21 cellular contexts compared by ENCODE assay signal in the genomic region with DNA sequence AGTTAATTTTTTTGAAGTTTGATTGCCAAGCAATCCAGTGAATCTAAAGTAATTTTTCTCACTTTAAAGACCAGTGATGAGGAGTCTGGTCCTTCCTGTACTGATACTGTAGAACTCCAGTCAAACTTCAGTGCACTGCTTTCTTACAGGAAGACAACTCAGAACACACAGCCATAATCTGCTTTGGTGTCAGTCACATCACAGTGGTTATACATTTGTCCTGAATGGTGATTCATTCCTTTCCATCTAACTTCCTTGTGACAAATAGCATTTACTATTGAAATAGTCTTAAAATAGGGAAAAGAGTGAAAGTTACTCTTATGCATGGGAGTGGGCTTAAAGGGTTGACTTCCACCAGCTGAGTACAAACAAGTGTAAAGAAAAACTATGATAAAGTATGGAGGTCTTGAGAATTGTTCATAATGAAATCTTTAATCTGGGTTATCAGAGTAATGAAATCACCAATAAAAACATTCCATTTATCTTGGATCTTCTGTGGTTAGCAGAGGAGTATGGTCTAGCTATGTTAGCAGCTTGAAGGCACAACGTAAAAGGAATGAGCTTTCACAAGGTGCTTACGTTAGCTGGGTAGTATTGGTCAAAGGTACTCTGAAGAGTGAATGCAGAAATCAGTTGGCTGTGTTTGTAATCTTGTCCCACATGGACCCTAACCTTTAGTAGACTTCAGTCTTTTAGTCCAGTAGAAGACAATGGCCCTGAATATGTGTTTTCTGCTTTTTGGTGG. TPM values are rescaled to one million over a fixed set of nuclear protein-coding genes. Genes with fewer than 3 reads are reported as not detected.
DNase-seq lines count a peak whose midpoint lies in the region; ATAC-seq lines count a peak whose summit lies in the region.
"Had no signal": no experiment of that assay in that cellular context is flagged by ENCODE, and none has a peak within 500 bp of the region (broad histone marks: within the 10 kb centered on the region; RNA-seq: fewer than 3 reads in every experiment).

No MANE protein-coding gene starts in this region.

- no peaks in the 10 kb centered on the region for H3K9me3 Mint-ChIP-seq in activated CD4-positive, alpha-beta T cell treated with anti-CD3 and anti-CD28 coated beads for 36 hours (ENCODE audit: low read depth)
- no peaks in the 10 kb centered on the region for H3K9me3 Mint-ChIP-seq in activated T-helper 17 cell treated with anti-CD3 and anti-CD28 coated beads, Interleukin-2, amount 50 U/mL, for 72 hours
- H3K9me3 Mint-ChIP-seq: activated naive CD8-positive, alpha-beta T cell treated with anti-CD3 and anti-CD28 coated beads for 36 hours; activated T-cell treated with anti-CD3 and anti-CD28 coated beads, Interleukin-2, amount 50 U/mL, for 4 hours; GM23338 had no signal

- no peak overlapping the region for H3K4me3 Mint-ChIP-seq in activated CD4-positive, alpha-beta T cell treated with anti-CD3 and anti-CD28 coated beads for 36 hours
- H3K4me3 Mint-ChIP-seq in activated T-helper 17 cell treated with anti-CD3 and anti-CD28 coated beads, Interleukin-2, amount 50 U/mL, for 72 hours = no peak overlapping the region
- H3K4me3 Mint-ChIP-seq: activated naive CD8-positive, alpha-beta T cell treated with anti-CD3 and anti-CD28 coated beads for 36 hours; activated T-cell treated with anti-CD3 and anti-CD28 coated beads, Interleukin-2, amount 50 U/mL, for 4 hours; GM23338 had no signal

- ATAC-seq in activated CD4-positive, alpha-beta T cell treated with anti-CD3 and anti-CD28 coated beads for 36 hours = peak; percentile 30
- peak; percentile 37 for ATAC-seq in activated T-helper 17 cell treated with anti-CD3 and anti-CD28 coated beads, Interleukin-2, amount 50 U/mL, for 72 hours (replicated peaks)
- ATAC-seq: activated T-cell treated with anti-CD3 and anti-CD28 coated beads, Interleukin-2, amount 50 U/mL, for 4 hours; GM23338; pancreas had no signal

- H3K27me3 Mint-ChIP-seq in activated CD4-positive, alpha-beta T cell treated with anti-CD3 and anti-CD28 coated beads for 36 hours = no peaks in the 10 kb centered on the region
- no peaks in the 10 kb centered on the region for H3K27me3 Mint-ChIP-seq in activated T-helper 17 cell treated with anti-CD3 and anti-CD28 coated beads, Interleukin-2, amount 50 U/mL, for 72 hours
- H3K27me3 Mint-ChIP-seq: activated naive CD8-positive, alpha-beta T cell treated with anti-CD3 and anti-CD28 coated beads for 36 hours had no signal

- CTCF ChIA-PET in activated CD4-positive, alpha-beta T cell treated with anti-CD3 and anti-CD28 coated beads for 36 hours (lab: Charles Lee) = interaction anchor here (1.9 to 2.1 kb wide), 2 partner anchors 8 to 21 kb away, joined by 7 to 11 read pairs; no protein-coding TSS in a partner anchor

- POLR2A ChIA-PET in activated CD4-positive, alpha-beta T cell treated with anti-CD3 and anti-CD28 coated beads for 36 hours (lab: Charles Lee) = no interaction called here

- DNase-seq in activated CD4-positive, alpha-beta T cell treated with anti-CD3 and anti-CD28 coated beads for 36 hours = no peak
- no peak for DNase-seq in activated CD4-positive, alpha-beta T cell treated with anti-CD3 and anti-CD28 coated beads, Interleukin-2, amount 50 U/mL, for 1 hour
- DNase-seq in HT-29 (ENCODE audit: low spot score) (peak; percentile 33), iris pigment epithelial cell (ENCODE audit: low read depth) (peak; percentile 69), DMS53 treated with DMSO at 0.1 percent for 48 hours (lab: John Stamatoyannopoulos, UW; ENCODE audit: unreplicated experiment) (no peak), NCI-H69 (lab: John Stamatoyannopoulos, UW) (no peak)
- no peak for DNase-seq in activated naive CD4-positive, alpha-beta T cell treated with Interleukin-2 at 50 U/mL for 16 hours
- DNase-seq: activated naive CD8-positive, alpha-beta T cell treated with anti-CD3 and anti-CD28 coated beads for 36 hours; activated T-cell treated with anti-CD3 and anti-CD28 coated beads, Interleukin-2, amount 50 U/mL, for 4 hours; AML-193; erythroblast; foreskin melanocyte; kidney; NCI-H146; NCI-H2171 treated with DMSO at 0.1 percent for 48 hours; pancreas; SHP77 treated with DMSO at 0.1 percent for 48 hours; sigmoid colon; uterus had no signal

- intact Hi-C loops in activated CD4-positive, alpha-beta T cell treated with anti-CD3 and anti-CD28 coated beads for 36 hours (cut with DNase I, micrococcal nuclease) = no loop called here

- no peak overlapping the region for H3K27ac Mint-ChIP-seq in activated CD4-positive, alpha-beta T cell treated with anti-CD3 and anti-CD28 coated beads for 36 hours
- no peak overlapping the region for H3K27ac Mint-ChIP-seq in activated T-helper 17 cell treated with anti-CD3 and anti-CD28 coated beads, Interleukin-2, amount 50 U/mL, for 72 hours
- H3K27ac Mint-ChIP-seq: activated naive CD8-positive, alpha-beta T cell treated with anti-CD3 and anti-CD28 coated beads for 36 hours; GM23338 had no signal

- H3K36me3 Mint-ChIP-seq in activated CD4-positive, alpha-beta T cell treated with anti-CD3 and anti-CD28 coated beads for 36 hours (ENCODE audit: low read depth) = peaks cover 53% of the 10 kb centered on the region
- H3K36me3 Mint-ChIP-seq in activated T-helper 17 cell treated with anti-CD3 and anti-CD28 coated beads, Interleukin-2, amount 50 U/mL, for 72 hours (ENCODE audit: low read depth) = peaks cover 87% of the 10 kb centered on the region

- H3K4me1 Mint-ChIP-seq in activated CD4-positive, alpha-beta T cell treated with anti-CD3 and anti-CD28 coated beads for 36 hours = peaks cover 66% of the 10 kb centered on the region
- peaks cover 28% of the 10 kb centered on the region for H3K4me1 Mint-ChIP-seq in activated T-helper 17 cell treated with anti-CD3 and anti-CD28 coated beads, Interleukin-2, amount 50 U/mL, for 72 hours

RNA-seq across cellular contexts. Expression of a gene that starts 41.5 kb away (rescaled TPM):
- 100 to 1,000 TPM in 1 of 2 experiments, 10 to 100 TPM in 1; 94.0 to 101 TPM for total RNA-seq in activated CD4-positive, alpha-beta T cell treated with anti-CD3 and anti-CD28 coated beads for 36 hours
- total RNA-seq in HT-29 (2014; rRNA removed; shearing (Covaris generic)) = 49.9 and 80.0 TPM in 2 replicates
- 10 to 100 TPM; 66.6 to 88.0 TPM for total RNA-seq in activated T-helper 17 cell treated with anti-CD3 and anti-CD28 coated beads, Interleukin-2, amount 50 U/mL, for 72 hours

Comparison
In these comparisons a context has a peak if more than half of its experiments do, and no peak if none do; other contexts are left out.
1. DNase-seq: peak in HT-29 (single experiment) and iris pigment epithelial cell (single experiment); none in activated CD4-positive, alpha-beta T cell treated with anti-CD3 and anti-CD28 coated beads for 36 hours (single experiment), activated CD4-positive, alpha-beta T cell treated with anti-CD3 and anti-CD28 coated beads, Interleukin-2, amount 50 U/mL, for 1 hour (single experiment), activated naive CD4-positive, alpha-beta T cell treated with Interleukin-2 at 50 U/mL for 16 hours (single experiment), DMS53 treated with DMSO at 0.1 percent for 48 hours (single experiment) and NCI-H69 (single experiment).